ENCODE assay signal across 9 cellular contexts in genomic region chr20:1327827-1328679, GRCh38. TPM values are rescaled to one million over a fixed set of nuclear protein-coding genes. Genes with fewer than 3 reads are reported as not detected.
DNase-seq lines count a peak whose midpoint lies in the region; ATAC-seq lines count a peak whose summit lies in the region.
"Had no signal": no experiment of that assay in that cellular context is flagged by ENCODE, and none has a peak within 500 bp of the region (broad histone marks: within the 10 kb centered on the region; RNA-seq: fewer than 3 reads in every experiment).

No MANE protein-coding gene starts in this region.

- no peak for DNase-seq in T-helper 1 cell
- peak; percentile 39 for DNase-seq in activated CD8-positive, alpha-beta memory T cell treated with anti-CD3 and anti-CD28 coated beads, Interleukin-2, amount 10 ng/mL, durations not matched to agents 7 days and 5 days
- DNase-seq in effector memory CD8-positive, alpha-beta T cell = no peak
- DNase-seq in central memory CD4-positive, alpha-beta T cell = no peak
- DNase-seq: ACHN had no signal

- H3K4me3 Mint-ChIP-seq in T-helper 1 cell treated with Interleukin-12 subunit alpha and Interleukin-12 subunit beta and Interleukin-4 antibody, amounts not matched to agents 30 μg/mL and 1 μg/mL, for 36 hours = peak overlapping the region; percentile 7
- no peak overlapping the region for H3K4me3 Mint-ChIP-seq in activated CD8-positive, alpha-beta memory T cell treated with anti-CD3 and anti-CD28 coated beads, Interleukin-2, amount 10 ng/mL, durations not matched to agents 7 days and 5 days
- peak overlapping the region; percentile 1 for H3K4me3 Mint-ChIP-seq in stimulated activated memory B cell treated with anti-CD40 and anti-IgM and Interleukin-4, amounts not matched to agents 10 μg/mL and 1 μg/mL and 100 μg/mL, for 72 hours
- no peak overlapping the region for H3K4me3 Mint-ChIP-seq in effector memory CD8-positive, alpha-beta T cell

- no peaks in the 10 kb centered on the region for H3K27me3 ChIP-seq in layer of hippocampus (ENCODE audit: control insufficient read depth, insufficient read depth, low read length)

- H3K4me1 Mint-ChIP-seq in T-helper 1 cell treated with Interleukin-12 subunit alpha and Interleukin-12 subunit beta and Interleukin-4 antibody, amounts not matched to agents 30 μg/mL and 1 μg/mL, for 36 hours (ENCODE audit: low read depth) = peaks cover 51% of the 10 kb centered on the region
- peaks cover 32% of the 10 kb centered on the region for H3K4me1 Mint-ChIP-seq in activated CD8-positive, alpha-beta memory T cell treated with anti-CD3 and anti-CD28 coated beads, Interleukin-2, amount 10 ng/mL, durations not matched to agents 7 days and 5 days
- H3K4me1 Mint-ChIP-seq in stimulated activated memory B cell treated with anti-CD40 and anti-IgM and Interleukin-4, amounts not matched to agents 10 μg/mL and 1 μg/mL and 100 μg/mL, for 72 hours = peaks cover 37% of the 10 kb centered on the region
- peaks cover 24 to 29% of the 10 kb centered on the region in 2 donors for H3K4me1 Mint-ChIP-seq in effector memory CD8-positive, alpha-beta T cell (ENCODE audit: low read depth in 2 of 2)

- H3K9me3 Mint-ChIP-seq in T-helper 1 cell treated with Interleukin-12 subunit alpha and Interleukin-12 subunit beta and Interleukin-4 antibody, amounts not matched to agents 30 μg/mL and 1 μg/mL, for 36 hours = no peaks in the 10 kb centered on the region
- no peaks in the 10 kb centered on the region for H3K9me3 Mint-ChIP-seq in activated CD8-positive, alpha-beta memory T cell treated with anti-CD3 and anti-CD28 coated beads, Interleukin-2, amount 10 ng/mL, durations not matched to agents 7 days and 5 days (ENCODE audit: low read depth)
- H3K9me3 Mint-ChIP-seq in stimulated activated memory B cell treated with anti-CD40 and anti-IgM and Interleukin-4, amounts not matched to agents 10 μg/mL and 1 μg/mL and 100 μg/mL, for 72 hours = no peaks in the 10 kb centered on the region
- no peaks in the 10 kb centered on the region for H3K9me3 Mint-ChIP-seq in effector memory CD8-positive, alpha-beta T cell

- H3K36me3 Mint-ChIP-seq in T-helper 1 cell treated with Interleukin-12 subunit alpha and Interleukin-12 subunit beta and Interleukin-4 antibody, amounts not matched to agents 30 μg/mL and 1 μg/mL, for 36 hours (ENCODE audit: low read depth) = peaks cover 11% of the 10 kb centered on the region
- peaks cover 6% of the 10 kb centered on the region for H3K36me3 Mint-ChIP-seq in activated CD8-positive, alpha-beta memory T cell treated with anti-CD3 and anti-CD28 coated beads, Interleukin-2, amount 10 ng/mL, durations not matched to agents 7 days and 5 days
- H3K36me3 Mint-ChIP-seq in stimulated activated memory B cell treated with anti-CD40 and anti-IgM and Interleukin-4, amounts not matched to agents 10 μg/mL and 1 μg/mL and 100 μg/mL, for 72 hours = peaks cover 13% of the 10 kb centered on the region
- H3K36me3 Mint-ChIP-seq in effector memory CD8-positive, alpha-beta T cell (ENCODE audit: insufficient read depth) = peaks cover 6% of the 10 kb centered on the region

- H3K27ac Mint-ChIP-seq in T-helper 1 cell treated with Interleukin-12 subunit alpha and Interleukin-12 subunit beta and Interleukin-4 antibody, amounts not matched to agents 30 μg/mL and 1 μg/mL, for 36 hours = peak overlapping the region; percentile 78
- peak overlapping the region; percentile 37 for H3K27ac Mint-ChIP-seq in activated CD8-positive, alpha-beta memory T cell treated with anti-CD3 and anti-CD28 coated beads, Interleukin-2, amount 10 ng/mL, durations not matched to agents 7 days and 5 days
- no peak overlapping the region for H3K27ac Mint-ChIP-seq in stimulated activated memory B cell treated with anti-CD40 and anti-IgM and Interleukin-4, amounts not matched to agents 10 μg/mL and 1 μg/mL and 100 μg/mL, for 72 hours
- H3K27ac Mint-ChIP-seq in effector memory CD8-positive, alpha-beta T cell = no peak overlapping the region

- peak overlapping the region; percentile 53 for H3K27ac ChIP-seq in layer of hippocampus (ENCODE audit: low read depth, low read length)

- CTCF ChIA-PET in activated CD8-positive, alpha-beta memory T cell treated with anti-CD3 and anti-CD28 coated beads, Interleukin-2, amount 10 ng/mL, durations not matched to agents 7 days and 5 days (lab: Charles Lee) = interaction anchor here (0.8 to 2.4 kb wide), 6 partner anchors 11 to 109 kb away, joined by 3 to 10 read pairs (median 4); no protein-coding TSS in a partner anchor

- H3K27me3 Mint-ChIP-seq in T-helper 1 cell treated with Interleukin-12 subunit alpha and Interleukin-12 subunit beta and Interleukin-4 antibody, amounts not matched to agents 30 μg/mL and 1 μg/mL, for 36 hours (ENCODE audit: low read depth) = no peaks in the 10 kb centered on the region
- no peaks in the 10 kb centered on the region for H3K27me3 Mint-ChIP-seq in activated CD8-positive, alpha-beta memory T cell treated with anti-CD3 and anti-CD28 coated beads, Interleukin-2, amount 10 ng/mL, durations not matched to agents 7 days and 5 days
- no peaks in the 10 kb centered on the region for H3K27me3 Mint-ChIP-seq in stimulated activated memory B cell treated with anti-CD40 and anti-IgM and Interleukin-4, amounts not matched to agents 10 μg/mL and 1 μg/mL and 100 μg/mL, for 72 hours
- H3K27me3 Mint-ChIP-seq in effector memory CD8-positive, alpha-beta T cell = no peaks in the 10 kb centered on the region

- ATAC-seq in activated CD8-positive, alpha-beta memory T cell treated with anti-CD3 and anti-CD28 coated beads, Interleukin-2, amount 10 ng/mL, durations not matched to agents 7 days and 5 days = no peak
- ATAC-seq in stimulated activated memory B cell treated with anti-CD40 and anti-IgM and Interleukin-4, amounts not matched to agents 10 μg/mL and 1 μg/mL and 100 μg/mL, for 72 hours = no peak
- no peak for ATAC-seq in effector memory CD8-positive, alpha-beta T cell (replicated peaks)
- ATAC-seq in HG03354 (IDR thresholded peaks at IDR 0.05; ENCODE audit: poor library complexity, severe bottlenecking, unreplicated experiment) = no peak

RNA-seq across cellular contexts. Expression of gene SDCBP2, which starts 0.9 kb away (rescaled TPM):
- total RNA-seq in activated CD8-positive, alpha-beta memory T cell treated with anti-CD3 and anti-CD28 coated beads, Interleukin-2, amount 10 ng/mL, durations not matched to agents 7 days and 5 days = 1 to 10 TPM; 2.1 to 4.3 TPM

Comparison
In these comparisons a context has a peak if more than half of its experiments do, and no peak if none do; other contexts are left out.
1. H3K27ac Mint-ChIP-seq: peak in T-helper 1 cell treated with Interleukin-12 subunit alpha and Interleukin-12 subunit beta and Interleukin-4 antibody, amounts not matched to agents 30 μg/mL and 1 μg/mL, for 36 hours (single experiment) and activated CD8-positive, alpha-beta memory T cell treated with anti-CD3 and anti-CD28 coated beads, Interleukin-2, amount 10 ng/mL, durations not matched to agents 7 days and 5 days (single experiment); none in stimulated activated memory B cell treated with anti-CD40 and anti-IgM and Interleukin-4, amounts not matched to agents 10 μg/mL and 1 μg/mL and 100 μg/mL, for 72 hours (single experiment) and effector memory CD8-positive, alpha-beta T cell (0 of 2).
2. H3K4me3 Mint-ChIP-seq: peak in T-helper 1 cell treated with Interleukin-12 subunit alpha and Interleukin-12 subunit beta and Interleukin-4 antibody, amounts not matched to agents 30 μg/mL and 1 μg/mL, for 36 hours (single experiment) and stimulated activated memory B cell treated with anti-CD40 and anti-IgM and Interleukin-4, amounts not matched to agents 10 μg/mL and 1 μg/mL and 100 μg/mL, for 72 hours (single experiment); none in activated CD8-positive, alpha-beta memory T cell treated with anti-CD3 and anti-CD28 coated beads, Interleukin-2, amount 10 ng/mL, durations not matched to agents 7 days and 5 days (single experiment) and effector memory CD8-positive, alpha-beta T cell (0 of 2).